In the genomic region with DNA sequence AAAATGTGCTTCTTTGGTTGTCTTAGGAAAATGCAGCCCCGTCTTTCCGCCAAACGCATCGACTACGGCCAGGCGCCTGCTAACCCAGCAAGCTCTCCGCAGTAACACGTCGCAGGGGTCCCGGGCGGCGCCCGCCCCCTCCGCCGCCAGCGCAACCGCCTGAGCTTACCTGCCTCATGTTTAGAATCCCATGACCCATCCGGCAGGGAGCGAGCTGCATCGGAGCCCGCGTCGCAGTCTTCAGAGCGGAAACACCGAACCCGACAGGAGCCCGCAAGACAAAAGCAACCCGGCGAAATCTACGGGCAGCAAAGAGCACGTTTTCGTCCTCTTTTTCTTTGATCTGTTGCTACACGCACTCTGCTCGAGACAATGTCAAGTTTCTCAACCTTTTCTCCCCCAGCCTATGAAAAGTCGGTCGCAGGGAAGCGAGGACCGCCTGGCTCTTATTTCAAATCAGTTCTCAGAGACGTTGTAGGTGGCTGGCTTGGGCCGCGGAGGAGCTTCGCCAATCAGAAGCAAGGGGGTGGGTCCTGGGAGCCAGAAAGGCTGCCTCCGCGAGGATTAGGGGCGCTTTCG, we compare ENCODE assay signal across 1 cellular context.
TF ChIP-seq lines count a peak whose summit lies in the region.

Gene MID1, minus strand, starts transcription at position 465 of the 579 bp plus-strand sequence. CDS start 53,038 bp downstream, outside the sequence.

TF ChIP-seq in H1, 55 proteins besides CTCF, POLR2A, EP300 and RAD21:
- TF ChIP-seq SP4 (IDR thresholded peaks at IDR 0.05; ENCODE audit: low read length) (peak; percentile 47; the same call in 1 of the 2 replicates), NRF1 (IDR thresholded peaks at IDR 0.05; ENCODE audit: low read depth, low read length) (no peak), PHF8 (conservative IDR thresholded peaks at IDR 0.05; ENCODE audit: low read depth, low read length) (peak; percentile 64; the same call in 1 of the 2 replicates), MAFK (IDR thresholded peaks at IDR 0.05; ENCODE audit: low read depth, low read length) (no peak), POLR2AphosphoS5 (IDR thresholded peaks at IDR 0.05; ENCODE audit: low read depth, low read length) (peak; percentile 53), TBP (IDR thresholded peaks at IDR 0.05; ENCODE audit: low read depth, low read length) (peak; percentile 57; the same call in 1 of the 2 replicates), FOSL1 (IDR thresholded peaks at IDR 0.05; ENCODE audit: insufficient read depth, low read depth, low read length) (no peak), SAP30 (IDR thresholded peaks at IDR 0.05; ENCODE audit: insufficient read depth, insufficient replicate concordance, low read length) (peak; percentile 41), TAF1 (IDR thresholded peaks at IDR 0.05; ENCODE audit: low read depth, low read length) (peak; percentile 55; the same call in 1 of the 2 replicates), MAX (IDR thresholded peaks at IDR 0.05) (peak; percentile 59; the same call in 1 of the 2 replicates), RBBP5 (IDR thresholded peaks at IDR 0.05; ENCODE audit: borderline replicate concordance, low read depth, low read length) (peak; percentile 83; the same call in 1 of the 2 replicates), ASH2L (IDR thresholded peaks at IDR 0.05; ENCODE audit: low read length) (peak; percentile 68)
- TF ChIP-seq, protein P1, sequence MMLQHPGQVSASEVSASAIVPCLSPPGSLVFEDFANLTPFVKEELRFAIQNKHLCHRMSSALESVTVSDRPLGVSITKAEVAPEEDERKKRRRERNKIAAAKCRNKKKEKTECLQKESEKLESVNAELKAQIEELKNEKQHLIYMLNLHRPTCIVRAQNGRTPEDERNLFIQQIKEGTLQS (IDR thresholded peaks at IDR 0.05; ENCODE audit: insufficient read depth, low read depth, low read length), result no peak
TF ChIP-seq in H1: peak in this region for 9.
